Comparison of ENCODE assay signal across 22 cellular contexts in genomic region chr18:6207119-6207518, GRCh38.
DNase-seq lines count a peak whose midpoint lies in the region; ATAC-seq, FAIRE-seq and TF ChIP-seq lines count a peak whose summit lies in the region.
"Had no signal": no experiment of that assay in that cellular context is flagged by ENCODE, and none has a peak within 500 bp of the region (broad histone marks: within the 10 kb centered on the region; RNA-seq: fewer than 3 reads in every experiment).

No MANE protein-coding gene starts in this region.

- H3K23me2 ChIP-seq in H1 (ENCODE audit: low read depth, low read length): no peaks in the 10 kb centered on the region

- H3K4ac ChIP-seq in H1 (replicated peaks; ENCODE audit: insufficient read length, low read depth, low read length): no peak overlapping the region

- no peaks in the 10 kb centered on the region for H3K79me2 ChIP-seq in H1 (ENCODE audit: control insufficient read depth in 1 of 2, insufficient read depth in 2 of 2, low read length in 2 of 2)

- DNase-seq in DMS153 (lab: John Stamatoyannopoulos, UW) (peak; percentile 3), DMS153 treated with DMSO at 0.1 percent for 48 hours (lab: John Stamatoyannopoulos, UW; ENCODE audit: unreplicated experiment) (no peak), NCI-H2029 treated with DMSO at 0.1 percent for 48 hours (lab: John Stamatoyannopoulos, UW) (peak; percentile 30), H1 (ENCODE audit: low read depth in 1 of 2, low spot score in 2 of 2) (no peak), thyroid gland (peak; percentile 63 to 68), left ventricle myocardium inferior (no peak)
- no peak for DNase-seq in stimulated activated CD4-positive, alpha-beta T cell treated with anti-CD3 and anti-CD28 coated beads, Interleukin-12 subunit alpha, Interleukin-12 subunit beta, amount 100 ng/mL, for 4 hours
- DNase-seq: activated B cell treated with CpG ODN at 0.5 μM for 24 hours; activated naive CD4-positive, alpha-beta T cell treated with anti-CD3 and anti-CD28 coated beads, Interleukin-2, amount 10 ng/mL, durations not matched to agents 7 days and 5 days; Calu3; glutamatergic neuron; NCI-H1092; NCI-H187 treated with DMSO at 0.1 percent for 48 hours; ovary; small intestine; stimulated activated CD4-positive, alpha-beta T cell treated with anti-CD3 and anti-CD28 coated beads, Interleukin-2, amount 100 ng/mL, for 24 hours had no signal

- H4K91ac ChIP-seq in H1 (replicated peaks; ENCODE audit: insufficient read length, low read length): no peak overlapping the region

- no peak for TF ChIP-seq EP300 in H1 (IDR thresholded peaks at IDR 0.05; ENCODE audit: borderline replicate concordance in 1 of 2, low read depth in 2 of 2, low read length in 2 of 2)

- H3K4me2 ChIP-seq in H1 (ENCODE audit: insufficient read depth in 1 of 2, low read depth in 2 of 2, low read length in 2 of 2): no peak overlapping the region

- H2AK5ac ChIP-seq in H1 (ENCODE audit: low read depth, low read length): no peak overlapping the region

- peaks cover 0 to 5% (median 2%) of the 10 kb centered on the region in 4 experiments; a peak in 2 of 7 replicates for H3K4me1 ChIP-seq in H1 (replicated peaks in 1 of 4; ENCODE audit: control insufficient read depth in 3 of 4, insufficient read depth in 4 of 4, low read length in 3 of 4)
- peaks cover 18 to 19% of the 10 kb centered on the region in 2 donors for H3K4me1 ChIP-seq in thyroid gland
- no peaks in the 10 kb centered on the region for H3K4me1 ChIP-seq in left ventricle myocardium inferior

- no peak overlapping the region for H3K27ac ChIP-seq in H1 (ENCODE audit: low read depth, low read length)
- H3K27ac ChIP-seq in thyroid gland: no peak overlapping the region
- H3K27ac ChIP-seq in left ventricle myocardium inferior (replicated peaks): no peak overlapping the region
- H3K27ac ChIP-seq: 22Rv1, C4-2B, ovary had no signal

- no peak overlapping the region for H2BK120ac ChIP-seq in H1 (replicated peaks; ENCODE audit: low read depth, low read length)

- H3K79me1 ChIP-seq in H1 (ENCODE audit: low read depth, low read length): no peaks in the 10 kb centered on the region

- H2BK5ac ChIP-seq in H1 (ENCODE audit: low read depth, low read length): no peak overlapping the region

- no peak for TF ChIP-seq RAD21 in H1 (IDR thresholded peaks at IDR 0.05 in 1 of 2, conservative IDR thresholded peaks at IDR 0.05 in 1 of 2; ENCODE audit: low read depth in 2 of 2, low read length in 2 of 2)

- TF ChIP-seq POLR2A in H1 (IDR thresholded peaks at IDR 0.05; ENCODE audit: control extremely low read depth in 1 of 2, low read depth in 2 of 2, low read length in 2 of 2): no peak
- TF ChIP-seq POLR2A in thyroid gland (IDR thresholded peaks at IDR 0.05): no peak

- H3K36me3 ChIP-seq in H1 (ENCODE audit: control insufficient read depth in 2 of 4, insufficient read depth in 4 of 4, low read length in 3 of 4): no peaks in the 10 kb centered on the region
- H3K36me3 ChIP-seq in thyroid gland: no peaks in the 10 kb centered on the region
- no peaks in the 10 kb centered on the region for H3K36me3 ChIP-seq in left ventricle myocardium inferior
- H3K36me3 ChIP-seq: ovary, upper lobe of left lung had no signal

- 89% methylated on average over 2 of the region's 2 CpGs; no CpG with 5 or more reads in 1 of the 2 experiments for WGBS in H1 (ENCODE audit: extremely low coverage in 1 of 2, insufficient coverage in 1 of 2, insufficient read length in 1 of 2, insufficient replicate concordance in 2 of 2, low coverage in 1 of 2, low lambda C conversion rate in 2 of 2, missing lambda C conversion rate in 1 of 2), 2 experiments
- 51 to 75% methylated on average over 2 of the region's 2 CpGs for WGBS in thyroid gland, 2 donors

- no peak overlapping the region for H3K14ac ChIP-seq in H1 (ENCODE audit: insufficient read length)

- no peak for FAIRE-seq in H1 (lab: Jason Lieb, UNC)
- FAIRE-seq: keratinocyte, RCC 7860, small intestine had no signal

- TF ChIP-seq CTCF in H1 (IDR thresholded peaks at IDR 0.05; ENCODE audit: control extremely low read depth in 1 of 3, insufficient read depth in 1 of 3, low read depth in 1 of 3, low read length in 3 of 3) (no peak), thyroid gland (IDR thresholded peaks at IDR 0.05) (no peak), left ventricle myocardium inferior (IDR thresholded peaks at IDR 0.05; ENCODE audit: borderline replicate concordance) (no peak)

- H4K8ac ChIP-seq in H1 (ENCODE audit: extremely low read depth, insufficient read depth, low read length): no peak overlapping the region

- no peak overlapping the region for H2BK20ac ChIP-seq in H1 (ENCODE audit: low read length)

- no peak overlapping the region for H3K23ac ChIP-seq in H1 (ENCODE audit: insufficient read length)

- no peaks in the 10 kb centered on the region for H4K20me1 ChIP-seq in H1 (replicated peaks in 1 of 2; ENCODE audit: control insufficient read depth in 1 of 2, insufficient read depth in 2 of 2, low read length in 2 of 2)

- no peak overlapping the region for H3K18ac ChIP-seq in H1 (ENCODE audit: extremely low read depth, low read length)

- 0 out of 2 replicates have a peak overlapping the region, but pooled peaks have one; percentile 51 for H2AFZ ChIP-seq in H1 (ENCODE audit: low read length)

- CTCF ChIA-PET in H1 (lab: Charles Lee; ENCODE audit: partially characterized antibody): interaction anchor here (0.8 to 2.3 kb wide), 4 partner anchors 8 to 339 kb away, joined by 3 to 17 read pairs (median 4); no protein-coding TSS in a partner anchor

- H3K56ac ChIP-seq in H1 (replicated peaks; ENCODE audit: insufficient read length, low read depth, low read length): no peak overlapping the region

- intact Hi-C loops in thyroid gland (cut with DNase I): no loop called here
- intact Hi-C loops in left ventricle myocardium inferior (cut with micrococcal nuclease): loop anchor here (10.0 kb wide), 1 partner anchor 152 kb away; no protein-coding TSS in a partner anchor

- H3K4me3 ChIP-seq in H1 (ENCODE audit: extremely low read depth in 1 of 4, insufficient read depth in 2 of 4, low read depth in 3 of 4, low read length in 4 of 4) (no peak overlapping the region), thyroid gland (replicated peaks in 1 of 3) (no peak overlapping the region), left ventricle myocardium inferior (no peak overlapping the region)
- H3K4me3 ChIP-seq: ovary, upper lobe of left lung had no signal

- H3K9me3 ChIP-seq in H1 (ENCODE audit: insufficient read depth in 2 of 2, low read depth in 1 of 2, low read length in 1 of 2): no peaks in the 10 kb centered on the region
- H3K9me3 ChIP-seq in thyroid gland: no peaks in the 10 kb centered on the region
- H3K9me3 ChIP-seq in left ventricle myocardium inferior (replicated peaks): no peaks in the 10 kb centered on the region
- H3K9me3 ChIP-seq: ovary, upper lobe of left lung had no signal

- POLR2A ChIA-PET in H1 (lab: Charles Lee; ENCODE audit: partially characterized antibody): no interaction called here

- no peak overlapping the region for H3K9ac ChIP-seq in H1 (replicated peaks in 1 of 4; ENCODE audit: extremely low read depth in 1 of 4, low read depth in 3 of 4, low read length in 3 of 4)

- H3K27me3 ChIP-seq in H1 (replicated peaks in 1 of 4; ENCODE audit: control insufficient read depth in 3 of 4, extremely low read depth in 1 of 4, insufficient read depth in 3 of 4, low read length in 3 of 4): no peaks in the 10 kb centered on the region; a peak in 1 of 7 replicates
- no peaks in the 10 kb centered on the region for H3K27me3 ChIP-seq in thyroid gland
- no peaks in the 10 kb centered on the region for H3K27me3 ChIP-seq in left ventricle myocardium inferior (ENCODE audit: low read depth)
- H3K27me3 ChIP-seq: ovary, upper lobe of left lung had no signal

- no peak for ATAC-seq in HG02571 (IDR thresholded peaks at IDR 0.05; ENCODE audit: unreplicated experiment)

- H2BK12ac ChIP-seq in H1 (ENCODE audit: low read depth, low read length): no peak overlapping the region

- H4K5ac ChIP-seq in H1 (ENCODE audit: insufficient read length, low read depth, low read length): no peak overlapping the region

- no peak overlapping the region for H2BK15ac ChIP-seq in H1 (ENCODE audit: low read length)

TF ChIP-seq in H1, 55 proteins besides CTCF, POLR2A, EP300 and RAD21:
- TF ChIP-seq RFX5 (IDR thresholded peaks at IDR 0.05; ENCODE audit: borderline replicate concordance, low read depth, low read length): no peak
- no peak for TF ChIP-seq EZH2 (IDR thresholded peaks at IDR 0.05; ENCODE audit: low read depth, low read length, severe bottlenecking)
- TF ChIP-seq ASH2L (IDR thresholded peaks at IDR 0.05; ENCODE audit: low read length): no peak
- TF ChIP-seq KDM1A (IDR thresholded peaks at IDR 0.05; ENCODE audit: borderline replicate concordance, low read length): no peak
- no peak for TF ChIP-seq NANOG (IDR thresholded peaks at IDR 0.05; ENCODE audit: insufficient read depth, low read depth, low read length, poor library complexity, severe bottlenecking)
- no peak for TF ChIP-seq BRCA1 (IDR thresholded peaks at IDR 0.05; ENCODE audit: low read depth, low read length)
- TF ChIP-seq CEBPB (IDR thresholded peaks at IDR 0.05; ENCODE audit: low read depth, low read length): no peak
- TF ChIP-seq JUND (IDR thresholded peaks at IDR 0.05; ENCODE audit: low read length): no peak
- no peak for TF ChIP-seq POU5F1 (IDR thresholded peaks at IDR 0.05; ENCODE audit: low read depth, low read length)
- no peak for TF ChIP-seq MAFK (IDR thresholded peaks at IDR 0.05; ENCODE audit: low read depth, low read length)

Comparison
In these comparisons a context has a peak if more than half of its experiments do, and no peak if none do; other contexts are left out.
1. DNase-seq: peak in DMS153 (single experiment), NCI-H2029 treated with DMSO at 0.1 percent for 48 hours (single experiment) and thyroid gland (2 of 2); none in DMS153 treated with DMSO at 0.1 percent for 48 hours (single experiment), H1 (0 of 2), stimulated activated CD4-positive, alpha-beta T cell treated with anti-CD3 and anti-CD28 coated beads, Interleukin-12 subunit alpha, Interleukin-12 subunit beta, amount 100 ng/mL, for 4 hours (single experiment) and left ventricle myocardium inferior (single experiment).